ENCODE assay signal across 8 cellular contexts in the genomic region with DNA sequence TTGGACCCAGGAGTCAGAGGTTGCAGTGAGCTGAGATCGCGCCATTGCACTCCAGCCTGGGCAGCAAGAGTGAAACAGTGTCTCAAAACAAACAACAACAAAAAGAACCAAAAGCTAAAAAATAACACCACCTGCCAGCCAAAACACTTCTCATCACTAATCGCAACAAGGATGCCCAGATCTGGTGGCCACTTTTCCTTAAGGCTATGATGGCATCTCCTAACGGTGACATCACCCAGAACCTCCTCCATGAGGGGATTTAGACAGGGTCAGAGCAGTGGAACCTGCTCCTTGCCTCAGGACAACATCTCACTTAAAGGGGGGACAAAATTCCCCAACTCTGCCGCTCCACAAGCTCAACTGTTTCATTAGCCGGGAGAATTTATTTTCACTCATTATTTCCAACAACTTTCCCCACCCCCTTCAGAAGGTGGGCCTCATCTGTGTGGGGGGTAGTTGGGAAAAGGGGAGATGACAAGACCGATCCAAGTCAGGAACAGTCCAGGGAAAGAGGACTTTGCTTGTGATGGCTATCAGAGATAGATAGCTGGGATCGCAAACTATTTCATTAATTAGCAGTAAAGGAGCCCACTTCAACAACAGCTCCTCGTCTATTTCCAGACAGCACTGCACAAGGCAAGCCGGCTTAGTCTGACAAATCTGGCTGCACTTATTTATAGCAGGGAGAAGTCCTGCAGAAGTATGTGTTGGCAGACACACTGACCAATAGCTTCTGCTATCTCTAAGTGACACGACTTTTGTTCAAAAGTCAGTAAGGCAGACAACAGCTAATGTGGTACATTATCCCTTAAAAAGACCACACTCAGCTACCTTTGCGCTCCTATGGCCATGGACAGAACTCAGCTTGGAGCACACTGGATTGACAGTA. TPM values are rescaled to one million over a fixed set of nuclear protein-coding genes. Genes with fewer than 3 reads are reported as not detected.
DNase-seq lines count a peak whose midpoint lies in the region; ATAC-seq, FAIRE-seq and TF ChIP-seq lines count a peak whose summit lies in the region.

No MANE protein-coding gene starts in this region.

- H3K27me3 Mint-ChIP-seq in naive thymus-derived CD8-positive, alpha-beta T cell: no peaks in the 10 kb centered on the region

- H3K36me3 Mint-ChIP-seq in naive thymus-derived CD8-positive, alpha-beta T cell: peaks cover 0 to 58% (median 9%) of the 10 kb centered on the region in 3 donors

- CTCF ChIA-PET in Panc1 (lab: Charles Lee) (interaction anchor here (0.6 kb wide), 1 partner anchor 472 kb away, joined by 4 read pairs; no protein-coding TSS in a partner anchor), endothelial cell of umbilical vein (lab: Charles Lee) (interaction anchor here (1.1 to 3.2 kb wide), 3 partner anchors 18 to 36 kb away, joined by 3 to 12 read pairs (median 4); no protein-coding TSS in a partner anchor)

- no peak for TF ChIP-seq CTCF in GM12864 (IDR thresholded peaks at IDR 0.05; ENCODE audit: low read depth, low read length, missing control alignments)
- TF ChIP-seq CTCF in Panc1 (IDR thresholded peaks at IDR 0.05): no peak
- TF ChIP-seq CTCF in endothelial cell of umbilical vein (IDR thresholded peaks at IDR 0.05; ENCODE audit: extremely low read depth in 1 of 2, insufficient read depth in 1 of 2, low read depth in 1 of 2, low read length in 2 of 2): no peak

- intact Hi-C loops in Panc1 (cut with micrococcal nuclease; ENCODE audit: unreplicated experiment) (no loop called here), endothelial cell of umbilical vein (cut with micrococcal nuclease) (loop anchor here (10.0 kb wide), 1 partner anchor 709 kb away; no protein-coding TSS in a partner anchor)

- in situ Hi-C loops in Panc1 (cut with HindIII; ENCODE audit: low pct_unique_long_range_greater_than_20kb, low sequenced_read_pairs): no loop called here

- H3K27me3 ChIP-seq in Panc1 (ENCODE audit: control insufficient read depth, insufficient read depth, low read length) (no peaks in the 10 kb centered on the region), endothelial cell of umbilical vein (ENCODE audit: control insufficient read depth in 2 of 2, insufficient read depth in 2 of 2, low read length in 2 of 2) (no peaks in the 10 kb centered on the region)

- H3K27ac ChIP-seq in Panc1 (ENCODE audit: low read length): 0 out of 2 replicates have a peak overlapping the region, but pooled peaks have one; percentile 20
- H3K27ac ChIP-seq in endothelial cell of umbilical vein (ENCODE audit: insufficient read depth, low read depth, low read length): no peak overlapping the region

- peak overlapping the region in 9 of 10 donors; percentile 75 to 97 (median 94) for H3K27ac Mint-ChIP-seq in naive thymus-derived CD8-positive, alpha-beta T cell

- BruUV-seq in Panc1 (replicated peaks; lab: Mats Ljungman, UMichigan): no TSS peak
- no TSS peak for BruUV-seq in endothelial cell of umbilical vein (replicated peaks; lab: Mats Ljungman, UMichigan)

- H3K9me3 ChIP-seq in Panc1 (ENCODE audit: control insufficient read depth, insufficient read depth, low read depth, low read length) (no peaks in the 10 kb centered on the region), endothelial cell of umbilical vein (replicated peaks; ENCODE audit: control insufficient read depth, insufficient read depth, low read length) (no peaks in the 10 kb centered on the region)

- no peaks in the 10 kb centered on the region for H3K9me3 Mint-ChIP-seq in naive thymus-derived CD8-positive, alpha-beta T cell

- dilution Hi-C loops in endothelial cell of umbilical vein (cut with MboI; ENCODE audit: extremely low pct_ligation_motif_present, low sequenced_read_pairs): no loop called here

- no peaks in the 10 kb centered on the region for H3K9me1 ChIP-seq in endothelial cell of umbilical vein (replicated peaks; ENCODE audit: control insufficient read depth, extremely low read depth, insufficient read depth, low read length)

- peak overlapping the region; percentile 77 for H3K4me2 ChIP-seq in endothelial cell of umbilical vein (ENCODE audit: insufficient read depth, low read length)

- no peak for TF ChIP-seq POLR2A in endothelial cell of umbilical vein (IDR thresholded peaks at IDR 0.05; ENCODE audit: low read depth, low read length)

- H3K4me3 Mint-ChIP-seq in naive thymus-derived CD8-positive, alpha-beta T cell: peak overlapping the region; percentile 87 to 94 (median 92)

- no peak overlapping the region for H2AFZ ChIP-seq in endothelial cell of umbilical vein (ENCODE audit: low read depth, low read length)

- ATAC-seq in Panc1: peak; percentile 21; the same call in 1 of the 2 replicates
- no peak for ATAC-seq in naive thymus-derived CD8-positive, alpha-beta T cell
- ATAC-seq in activated CD4-positive, CD25-positive, alpha-beta regulatory T cell treated with anti-CD3 and anti-CD28 coated beads, Interleukin-2, amount 50 U/mL, for 24 hours: no peak

- H3K4me1 ChIP-seq in Panc1 (ENCODE audit: control insufficient read depth, insufficient read depth, low read length) (peaks cover 22% of the 10 kb centered on the region; the same call in 1 of the 2 replicates), endothelial cell of umbilical vein (ENCODE audit: control insufficient read depth, extremely low read depth, insufficient read depth, low read length) (peaks cover 27% of the 10 kb centered on the region)

- H4K20me1 ChIP-seq in endothelial cell of umbilical vein (replicated peaks; ENCODE audit: control insufficient read depth, extremely low read depth, insufficient read depth, low read length): peaks cover 7% of the 10 kb centered on the region

- H3K79me2 ChIP-seq in endothelial cell of umbilical vein (ENCODE audit: control insufficient read depth, insufficient read depth, low read length): peaks cover 73% of the 10 kb centered on the region

- peaks cover 19 to 53% (median 50%) of the 10 kb centered on the region in 4 donors for H3K4me1 Mint-ChIP-seq in naive thymus-derived CD8-positive, alpha-beta T cell

- FAIRE-seq in endothelial cell of umbilical vein (lab: Jason Lieb, UNC): peak; percentile 67

- DNase-seq in GM12864 (ENCODE audit: low read depth) (no peak), Panc1 (ENCODE audit: low read depth, low spot score) (no peak), endothelial cell of umbilical vein (ENCODE audit: low read depth, low spot score) (peak; percentile 21), NCI-H774 (lab: John Stamatoyannopoulos, UW) (no peak), iPS-NIHi7 (ENCODE audit: extremely low spot score) (no peak), COR-L47 (lab: John Stamatoyannopoulos, UW) (no peak)
- DNase-seq in naive thymus-derived CD8-positive, alpha-beta T cell: no peak

- H3K4me3 ChIP-seq in GM12864 (ENCODE audit: low read depth, low read length): peak overlapping the region; percentile 67
- peak overlapping the region; percentile 90 to 92 for H3K4me3 ChIP-seq in Panc1 (ENCODE audit: low read depth in 2 of 2, low read length in 2 of 2)
- H3K4me3 ChIP-seq in endothelial cell of umbilical vein (replicated peaks in 1 of 3; ENCODE audit: insufficient read depth in 1 of 3, low read depth in 1 of 3, low read length in 3 of 3): peak overlapping the region; percentile 5 to 94 (median 80)

- H3K9ac ChIP-seq in endothelial cell of umbilical vein (replicated peaks; ENCODE audit: extremely low read depth, insufficient read depth, low read length): peak overlapping the region; percentile 24

- H3K36me3 ChIP-seq in Panc1 (ENCODE audit: control insufficient read depth, insufficient read depth, low read length): peaks cover 30% of the 10 kb centered on the region
- H3K36me3 ChIP-seq in endothelial cell of umbilical vein (ENCODE audit: control insufficient read depth in 2 of 2, extremely low read depth in 1 of 2, insufficient read depth in 2 of 2, low read length in 2 of 2): peaks cover 31 to 32% of the 10 kb centered on the region in 2 experiments

- POLR2A ChIA-PET in Panc1 (lab: Charles Lee): no interaction called here
- POLR2A ChIA-PET in endothelial cell of umbilical vein (lab: Charles Lee): interaction anchor here (0.9 to 1.2 kb wide), 3 partner anchors 10 to 161 kb away, joined by 3 to 4 read pairs (median 3); no protein-coding TSS in a partner anchor
- POLR2A ChIA-PET in naive thymus-derived CD8-positive, alpha-beta T cell (lab: Charles Lee): interaction anchor here (0.6 to 2.9 kb wide), 2 partner anchors 13 to 165 kb away, joined by 3 to 18 read pairs; a partner anchor contains a TSS

TF ChIP-seq in endothelial cell of umbilical vein, 7 proteins besides CTCF, POLR2A, EP300 and RAD21:
- TF ChIP-seq EZH2 (IDR thresholded peaks at IDR 0.05; ENCODE audit: borderline replicate concordance, low read depth, low read length, severe bottlenecking): no peak
- TF ChIP-seq FOS (IDR thresholded peaks at IDR 0.05; ENCODE audit: borderline replicate concordance, insufficient read depth, low read length): no peak
- TF ChIP-seq, protein P1, sequence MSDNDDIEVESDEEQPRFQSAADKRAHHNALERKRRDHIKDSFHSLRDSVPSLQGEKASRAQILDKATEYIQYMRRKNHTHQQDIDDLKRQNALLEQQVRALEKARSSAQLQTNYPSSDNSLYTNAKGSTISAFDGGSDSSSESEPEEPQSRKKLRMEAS (IDR thresholded peaks at IDR 0.05; ENCODE audit: insufficient read depth, insufficient read length): no peak
- TF ChIP-seq GATA2 (IDR thresholded peaks at IDR 0.05; ENCODE audit: insufficient read depth, insufficient read length, low read depth, low read length): no peak
- no peak for TF ChIP-seq POLR2AphosphoS5 (IDR thresholded peaks at IDR 0.05; ENCODE audit: insufficient read depth, low read depth, low read length)
- TF ChIP-seq MYC (IDR thresholded peaks at IDR 0.05; ENCODE audit: low read depth, low read length): no peak
- no peak for TF ChIP-seq JUN (IDR thresholded peaks at IDR 0.05; ENCODE audit: borderline replicate concordance, insufficient read depth, insufficient read length, low read depth)
TF ChIP-seq in endothelial cell of umbilical vein: peak in this region for 0.

RNA-seq across cellular contexts. Expression of a gene that starts 2.6 kb away (rescaled TPM):
- total RNA-seq in Panc1 (2021; ENCODE audit: unreplicated experiment): 334 TPM
- polyA plus RNA-seq in Panc1 (2012; ENCODE audit: insufficient read length): 225 TPM
- total RNA-seq in endothelial cell of umbilical vein: 282 and 302 TPM in 2 replicates
- 102 and 114 TPM in 2 replicates for polyA plus RNA-seq in endothelial cell of umbilical vein
- polyA plus RNA-seq in endothelial cell of umbilical vein (2011; cell fraction: cytosol; rRNA removed): 110 and 114 TPM in 2 replicates
- polyA plus RNA-seq in endothelial cell of umbilical vein (2011; cell fraction: nucleus; rRNA removed): 269 and 284 TPM in 2 replicates
- polyA plus RNA-seq in endothelial cell of umbilical vein (2012): 220 and 260 TPM in 2 replicates
- polyA minus RNA-seq in endothelial cell of umbilical vein: 139 and 157 TPM in 2 replicates
- polyA minus RNA-seq in endothelial cell of umbilical vein (2011; cell fraction: cytosol; rRNA and poly(A)+ RNA removed): 213 TPM
- polyA minus RNA-seq in endothelial cell of umbilical vein (2011; cell fraction: nucleus; rRNA and poly(A)+ RNA removed): 80.1 and 81.2 TPM in 2 replicates
- 100 to 1,000 TPM; 287 to 297 TPM for total RNA-seq in naive thymus-derived CD8-positive, alpha-beta T cell
- polyA plus RNA-seq in naive thymus-derived CD8-positive, alpha-beta T cell: 10 to 100 TPM; 28.7 to 44.9 (median 37.2) TPM
